Comparison of ENCODE assay signal across 8 cellular contexts in genomic region chr18:5825663-5826062, GRCh38.
"Had no signal": no experiment of that assay in that cellular context is flagged by ENCODE, and none has a peak within 500 bp of the region (broad histone marks: within the 10 kb centered on the region; RNA-seq: fewer than 3 reads in every experiment).

No MANE protein-coding gene starts in this region.

- ATAC-seq: GM12878 had no signal

- H3K4me3 ChIP-seq: GM12878 had no signal

- DNase-seq: GDM1, GF-D8 had no signal

- FAIRE-seq: G401.6, GM12878, GM12891, GM12892, GM18507, GM19239 had no signal
